21 cellular contexts compared by ENCODE assay signal in the genomic region with DNA sequence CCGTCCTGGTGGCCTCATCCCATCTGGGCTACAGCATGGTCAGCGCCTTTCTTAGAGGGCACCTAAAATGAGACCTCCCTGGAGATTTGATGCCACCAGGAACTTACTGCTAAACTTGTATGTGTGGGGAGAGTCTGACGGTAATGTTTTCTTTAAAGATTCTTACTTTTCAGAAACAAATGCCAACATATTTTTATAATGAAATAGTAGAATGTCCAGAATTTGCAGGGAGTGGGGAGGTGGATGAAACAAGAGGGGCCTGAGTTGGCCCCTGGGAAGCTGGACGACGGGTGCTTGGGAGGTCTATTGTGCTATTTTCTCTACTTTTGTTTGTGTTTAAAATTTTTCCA.
"Had no signal": no experiment of that assay in that cellular context is flagged by ENCODE, and none has a peak within 500 bp of the region (broad histone marks: within the 10 kb centered on the region; RNA-seq: fewer than 3 reads in every experiment).

No MANE protein-coding gene starts in this region.

- H3K36me3 ChIP-seq: MG63 had no signal

- ATAC-seq: PC-3, SK-N-SH treated with all-trans-retinoic acid at 6 μM for 48 hours had no signal

- H3K27me3 Mint-ChIP-seq: IgD-negative memory B cell had no signal

- H3K27me3 ChIP-seq: MG63 had no signal

- H3K4me3 ChIP-seq: K562, MG63 had no signal

- H3K4me1 Mint-ChIP-seq: IgD-negative memory B cell had no signal

- H3K36me3 Mint-ChIP-seq: IgD-negative memory B cell had no signal

- DNase-seq: Kasumi-1, MG63, NCI-H1092, NCI-H1105 treated with DMSO at 0.1 percent for 48 hours, NCI-H1417 treated with DMSO at 0.1 percent for 48 hours, NCI-H1694 treated with DMSO at 0.1 percent for 48 hours, NCI-H1930, NCI-H2081, NCI-H226, NCI-H446, NCI-H510A, NCI-H524 treated with DMSO at 0.1 percent for 48 hours, NCI-H774, PC-3, SHP77 had no signal

- H3K27ac ChIP-seq: HL-60, KMS-11, RWPE1 had no signal

- H3K9me3 ChIP-seq: MG63 had no signal

- H3K4me3 Mint-ChIP-seq: IgD-negative memory B cell had no signal

- H3K27ac Mint-ChIP-seq: IgD-negative memory B cell had no signal
